ENCODE assay signal across 12 cellular contexts in genomic region chr4:779555-779954, GRCh38. TPM values are rescaled to one million over a fixed set of nuclear protein-coding genes. Genes with fewer than 3 reads are reported as not detected.
A peak's percentile ranks its signal among the peaks of the same experiment; 100 is the strongest.
DNase-seq lines count a peak whose midpoint lies in the region; ATAC-seq and TF ChIP-seq lines count a peak whose summit lies in the region.
"Had no signal": no experiment of that assay in that cellular context is flagged by ENCODE, and none has a peak within 500 bp of the region (broad histone marks: within the 10 kb centered on the region; RNA-seq: fewer than 3 reads in every experiment).

No MANE protein-coding gene starts in this region.

- peaks cover 23 to 42% of the 10 kb centered on the region in 2 experiments for H3K36me3 ChIP-seq in SK-N-SH (replicated peaks in 1 of 2; ENCODE audit: control insufficient read depth in 1 of 2, insufficient read depth in 2 of 2, low read length in 1 of 2)
- peaks cover 39% of the 10 kb centered on the region for H3K36me3 ChIP-seq in brain microvascular endothelial cell (replicated peaks)
- no peaks in the 10 kb centered on the region for H3K36me3 ChIP-seq in neural cell (ENCODE audit: insufficient read depth, low read length)

- no peak for ATAC-seq in SK-N-SH treated with all-trans-retinoic acid at 6 μM for 48 hours

- no peak overlapping the region for H2AFZ ChIP-seq in SK-N-SH (ENCODE audit: low read depth)
- no peak overlapping the region for H2AFZ ChIP-seq in neural cell (ENCODE audit: low read depth, low read length)

- POLR2A ChIA-PET in SK-N-SH (lab: Yijun Ruan, JAX), result no interaction called here

- H3K79me2 ChIP-seq in SK-N-SH (ENCODE audit: insufficient read depth) (peaks cover 71% of the 10 kb centered on the region), neural cell (replicated peaks; ENCODE audit: insufficient read depth, low read length) (peaks cover 46% of the 10 kb centered on the region)

- TF ChIP-seq EP300 in SK-N-SH (IDR thresholded peaks at IDR 0.05; ENCODE audit: borderline replicate concordance in 1 of 2, low read depth in 1 of 2, low read length in 1 of 2) (no peak), neural cell (conservative IDR thresholded peaks at IDR 0.05; ENCODE audit: poor library complexity, severe bottlenecking) (no peak)

- in situ Hi-C loops in brain microvascular endothelial cell (cut with HindIII; ENCODE audit: low pct_ligation_motif_present, low sequenced_read_pairs), result no loop called here

- no peaks in the 10 kb centered on the region for H3K9me2 ChIP-seq in SK-N-SH
- no peaks in the 10 kb centered on the region for H3K9me2 ChIP-seq in neural cell (ENCODE audit: insufficient read depth, low read length)

- CTCF ChIA-PET in SK-N-SH (lab: Yijun Ruan, JAX), result interaction anchor here (1.3 kb wide), 1 partner anchor 37 kb away, joined by 3 read pairs; no protein-coding TSS in a partner anchor

- H4K20me1 ChIP-seq in SK-N-SH (ENCODE audit: insufficient read depth) (peaks cover 32% of the 10 kb centered on the region), neural cell (ENCODE audit: insufficient read depth) (no peaks in the 10 kb centered on the region)

- no peak for TF ChIP-seq CTCF in SK-N-SH (IDR thresholded peaks at IDR 0.05)
- TF ChIP-seq CTCF in LNCaP clone FGC (IDR thresholded peaks at IDR 0.05; ENCODE audit: control insufficient read depth, extremely low read depth, insufficient read depth), result no peak
- TF ChIP-seq CTCF in brain microvascular endothelial cell (IDR thresholded peaks at IDR 0.05; ENCODE audit: low read depth, low read length, missing control alignments), result no peak
- TF ChIP-seq CTCF in neural cell (IDR thresholded peaks at IDR 0.05; ENCODE audit: poor library complexity, severe bottlenecking), result no peak

- WGBS in SK-N-SH (ENCODE audit: low lambda C conversion rate), result 91% methylated on average over 1 of the region's 2 CpGs

- DNase-seq in SK-N-SH (no peak), LNCaP clone FGC (ENCODE audit: low read depth) (no peak), brain microvascular endothelial cell (no peak), NCI-H2107 treated with DMSO at 0.1 percent for 48 hours (lab: John Stamatoyannopoulos, UW; ENCODE audit: unreplicated experiment) (no peak), T-helper 9 cell (no peak)
- no peak for DNase-seq in stimulated activated CD4-positive, alpha-beta T cell treated with anti-CD3 and anti-CD28 coated beads, Interleukin-1b, Interleukin-23, amount 100 ng/mL, for 48 hours
- DNase-seq: 8988T; effector CD8-positive, alpha-beta T cell; hypothalamus; NCI-H2081 treated with DMSO at 0.1 percent for 48 hours had no signal

- H3K9ac ChIP-seq in SK-N-SH (no peak overlapping the region), neural cell (ENCODE audit: low read length) (no peak overlapping the region)

- H3K9me3 ChIP-seq in SK-N-SH, result no peaks in the 10 kb centered on the region
- no peaks in the 10 kb centered on the region for H3K9me3 ChIP-seq in neural cell (ENCODE audit: low read length)

- H3F3A ChIP-seq in SK-N-SH (replicated peaks; ENCODE audit: insufficient read depth) (peaks cover 8% of the 10 kb centered on the region), neural cell (ENCODE audit: insufficient read depth, low read length, poor library complexity, severe bottlenecking) (no peaks in the 10 kb centered on the region)

- H3K27ac ChIP-seq in SK-N-SH (ENCODE audit: low read depth in 2 of 2, low read length in 1 of 2) (no peak overlapping the region), brain microvascular endothelial cell (no peak overlapping the region), neural cell (ENCODE audit: low read length) (no peak overlapping the region)

- no peaks in the 10 kb centered on the region for H3K27me3 ChIP-seq in SK-N-SH (ENCODE audit: insufficient read depth)
- H3K27me3 ChIP-seq in brain microvascular endothelial cell (replicated peaks), result no peaks in the 10 kb centered on the region
- H3K27me3 ChIP-seq in neural cell (ENCODE audit: insufficient read depth, low read depth, low read length), result peaks cover 4% of the 10 kb centered on the region

- no peak overlapping the region; a peak in 1 of 4 replicates for H3K4me3 ChIP-seq in SK-N-SH (ENCODE audit: low read depth in 2 of 2, low read length in 1 of 2)
- peak overlapping the region; percentile 98; the same call in 1 of the 2 replicates for H3K4me3 ChIP-seq in LNCaP clone FGC (ENCODE audit: low read depth, low read length)
- H3K4me3 ChIP-seq in brain microvascular endothelial cell (ENCODE audit: low read depth, low read length), result peak overlapping the region; percentile 9
- H3K4me3 ChIP-seq in neural cell (ENCODE audit: low read length), result peak overlapping the region; percentile 100

- peaks cover 6 to 36% of the 10 kb centered on the region in 2 experiments; a peak in 2 of 4 replicates for H3K4me1 ChIP-seq in SK-N-SH (ENCODE audit: control insufficient read depth in 1 of 2, insufficient read depth in 2 of 2, low read depth in 1 of 2, low read length in 1 of 2)

- no peak for TF ChIP-seq RAD21 in SK-N-SH (IDR thresholded peaks at IDR 0.05; ENCODE audit: low read length)
- TF ChIP-seq RAD21 in neural cell (conservative IDR thresholded peaks at IDR 0.05), result no peak

- H3K4me2 ChIP-seq in SK-N-SH, result peak overlapping the region; percentile 88
- H3K4me2 ChIP-seq in neural cell (ENCODE audit: low read length), result no peak overlapping the region

TF ChIP-seq in SK-N-SH, 30 proteins besides CTCF, POLR2A, EP300 and RAD21:
- TF ChIP-seq EZH2phosphoT487 (IDR thresholded peaks at IDR 0.05; ENCODE audit: borderline replicate concordance, low read depth), result no peak
TF ChIP-seq in SK-N-SH: peak in this region for 0.

TF ChIP-seq in SK-N-SH treated with all-trans-retinoic acid at 6 μM for 48 hours, 23 proteins besides CTCF, POLR2A, EP300 and RAD21:
- TF ChIP-seq ZFP3 (CRISPR knock-in tag; IDR thresholded peaks at IDR 0.05), result no peak
- TF ChIP-seq PATZ1 (CRISPR knock-in tag; IDR thresholded peaks at IDR 0.05; ENCODE audit: borderline replicate concordance), result no peak
TF ChIP-seq in SK-N-SH treated with all-trans-retinoic acid at 6 μM for 48 hours: peak in this region for 0.

TF ChIP-seq in neural cell, 6 proteins besides CTCF, POLR2A, EP300 and RAD21:
- TF ChIP-seq EZH2 (IDR thresholded peaks at IDR 0.05; ENCODE audit: borderline replicate concordance, insufficient read depth, low read length, poor library complexity, severe bottlenecking) (no peak), POLR2AphosphoS5 (IDR thresholded peaks at IDR 0.05) (no peak), TAF1 (IDR thresholded peaks at IDR 0.05; ENCODE audit: low read depth) (no peak), MXI1 (conservative IDR thresholded peaks at IDR 0.05; ENCODE audit: poor library complexity, severe bottlenecking) (no peak)
TF ChIP-seq in neural cell: peak in this region for 0.

RNA-seq across cellular contexts. Expression of gene CPLX1, which starts 46.4 kb away (rescaled TPM):
- 0.56 and 0.65 TPM in 2 replicates for polyA plus RNA-seq in SK-N-SH (2012; rRNA removed)
- 0.86 and 1.2 TPM in 2 replicates for polyA plus RNA-seq in SK-N-SH (2012; cell fraction: cytosol; rRNA removed)
- polyA plus RNA-seq in SK-N-SH (2012; cell fraction: nucleus; rRNA removed), result 0.66 and 1.7 TPM in 2 replicates
- polyA plus RNA-seq in neural cell, result 5.1 and 7.6 TPM in 2 replicates
- polyA minus RNA-seq in neural cell, result 5.1 and 5.6 TPM in 2 replicates

Comparison
In these comparisons a context has a peak if more than half of its experiments do, and no peak if none do; other contexts are left out.
1. H3K4me3 ChIP-seq: peak in LNCaP clone FGC (single experiment), brain microvascular endothelial cell (single experiment) and neural cell (single experiment); none in SK-N-SH (0 of 2).